Comparison of ENCODE assay signal across 8 cellular contexts in the genomic region with DNA sequence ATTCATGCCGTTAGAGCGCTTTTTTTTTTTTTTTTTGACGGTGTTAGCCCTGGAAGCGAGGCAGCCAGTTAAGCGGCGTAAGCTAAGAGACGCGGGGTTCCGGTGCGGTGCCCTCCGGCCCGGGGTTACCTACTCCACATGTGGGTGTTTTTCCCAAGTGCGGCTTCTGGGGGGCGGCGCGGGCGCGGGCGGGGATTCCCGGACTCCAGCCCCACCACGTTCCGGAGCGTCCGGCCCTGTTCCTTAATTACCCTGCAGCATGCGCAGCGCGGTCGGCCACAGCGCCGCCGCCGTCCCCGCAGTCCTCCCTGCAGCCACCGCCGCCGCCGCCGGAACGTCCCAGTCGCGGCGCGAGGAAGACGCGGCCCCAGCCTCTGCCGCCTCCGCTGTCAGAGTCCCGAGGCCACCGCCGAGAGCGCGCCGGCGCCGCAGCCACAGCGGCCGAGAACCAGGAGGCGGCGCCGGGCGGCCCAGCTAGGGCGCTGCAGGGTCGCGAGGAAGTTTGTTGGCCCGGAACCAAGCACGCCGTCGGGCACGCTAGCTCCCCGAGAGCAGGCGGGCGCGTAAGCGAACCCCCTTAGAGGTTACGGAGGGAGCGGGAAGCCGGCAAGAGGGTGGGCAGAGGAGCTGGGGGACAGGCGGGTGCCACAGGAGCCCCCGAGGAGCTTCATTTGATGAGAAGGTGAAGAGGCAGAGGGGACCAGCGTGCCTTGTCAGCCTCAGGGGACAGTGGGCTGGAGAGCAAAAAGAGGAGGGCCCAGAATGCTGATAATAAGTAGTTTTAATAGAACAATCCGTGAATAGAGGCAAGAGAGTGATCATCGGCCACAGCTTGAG. TPM values are rescaled to one million over a fixed set of nuclear protein-coding genes. Genes with fewer than 3 reads are reported as not detected.
DNase-seq lines count a peak whose midpoint lies in the region; TF ChIP-seq lines count a peak whose summit lies in the region.

No MANE protein-coding gene starts in this region.

- TF ChIP-seq CTCF in GM12872 (IDR thresholded peaks at IDR 0.05; ENCODE audit: insufficient read depth, low read depth, low read length) = peak; percentile 34; the same call in 1 of the 3 replicates
- peak; percentile 24; the same call in 1 of the 2 replicates for TF ChIP-seq CTCF in MM.1S (IDR thresholded peaks at IDR 0.05; ENCODE audit: low read length)
- no peak for TF ChIP-seq CTCF in WI38 (IDR thresholded peaks at IDR 0.05; ENCODE audit: low read depth, low read length)
- peak; percentile 17 for TF ChIP-seq CTCF in liver (IDR thresholded peaks at IDR 0.05; ENCODE audit: low read depth, low read length, missing input control)

- H3K36me3 ChIP-seq in H7 (replicated peaks; ENCODE audit: control insufficient read depth, insufficient read depth, low read length) (no peaks in the 10 kb centered on the region), MM.1S (replicated peaks; ENCODE audit: insufficient read depth, low read length) (no peaks in the 10 kb centered on the region), liver (ENCODE audit: control insufficient read depth in 4 of 4, insufficient read depth in 3 of 4, low read depth in 1 of 4, low read length in 3 of 4) (no peaks in the 10 kb centered on the region)

- H3K27me3 ChIP-seq in H7 (ENCODE audit: control insufficient read depth, insufficient read depth, low read length) = peaks cover 31% of the 10 kb centered on the region
- no peaks in the 10 kb centered on the region for H3K27me3 ChIP-seq in MM.1S (replicated peaks; ENCODE audit: insufficient read depth, low read length)
- no peaks in the 10 kb centered on the region for H3K27me3 ChIP-seq in liver (ENCODE audit: control insufficient read depth in 4 of 4, insufficient read depth in 4 of 4, low read length in 3 of 4)

- H3K4me3 ChIP-seq in H7 (ENCODE audit: insufficient read depth, low read depth, low read length) (peak overlapping the region; percentile 46), MM.1S (ENCODE audit: low read length) (peak overlapping the region; percentile 66), WI38 (ENCODE audit: low read depth, low read length) (peak overlapping the region; percentile 52), liver (ENCODE audit: low read depth in 1 of 3, low read length in 3 of 3) (peak overlapping the region; percentile 30 to 70 (median 66))

- WGBS in liver = 1% methylated on average over 82 of the region's 82 CpGs

- H2AFZ ChIP-seq in MM.1S (ENCODE audit: low read length) = peak overlapping the region; percentile 99

- H3K9me3 ChIP-seq in MM.1S (replicated peaks; ENCODE audit: insufficient read depth, low read length) = no peaks in the 10 kb centered on the region
- H3K9me3 ChIP-seq in liver (ENCODE audit: control insufficient read depth in 4 of 4, low read length in 3 of 4) = no peaks in the 10 kb centered on the region

- H3F3A ChIP-seq in MM.1S (ENCODE audit: insufficient read depth, low read length) = no peaks in the 10 kb centered on the region; the same call in 1 of the 2 replicates

- H3K9me2 ChIP-seq in MM.1S (replicated peaks; ENCODE audit: insufficient read depth, low read length) = no peaks in the 10 kb centered on the region

- peak in 1 of 2 donors; percentile 29 for TF ChIP-seq RAD21 in liver (IDR thresholded peaks at IDR 0.05)

- DNase-seq in H7 = peak; percentile 74
- DNase-seq in MM.1S = peak; percentile 74
- DNase-seq in cerebellar cortex (ENCODE audit: low spot score) = peak; percentile 48
- DNase-seq in stimulated activated CD4-positive, alpha-beta T cell treated with anti-CD3 and anti-CD28 coated beads, Interleukin-4, amount 100 ng/mL, for 48 hours (ENCODE audit: low read depth in 2 of 2) = peak; percentile 36 to 40
- no peak for DNase-seq in A172 (ENCODE audit: low spot score)

- H3K4me1 ChIP-seq in MM.1S (ENCODE audit: low read length) (peaks cover 6% of the 10 kb centered on the region), liver (ENCODE audit: control insufficient read depth in 4 of 4, insufficient read depth in 4 of 4, low read length in 3 of 4) (peaks cover 2 to 17% (median 8%) of the 10 kb centered on the region in 4 donors)

- H3K27ac ChIP-seq in MM.1S (ENCODE audit: low read length) (no peak overlapping the region), liver (ENCODE audit: low read depth in 1 of 2, low read length in 2 of 2) (peak overlapping the region; percentile 52 to 53)

- H3K9ac ChIP-seq in MM.1S (ENCODE audit: low read length) (peak overlapping the region; percentile 40; the same call in 1 of the 2 replicates), liver (ENCODE audit: low read depth in 1 of 2, low read length in 2 of 2) (peak overlapping the region in 1 of 2 donors; percentile 8)

- peak overlapping the region; percentile 75 for H3K4me2 ChIP-seq in MM.1S (ENCODE audit: low read depth, low read length)

- no peaks in the 10 kb centered on the region for H3K79me2 ChIP-seq in MM.1S (ENCODE audit: low read length)

- H4K20me1 ChIP-seq in MM.1S (ENCODE audit: insufficient read depth, low read length) = no peaks in the 10 kb centered on the region

TF ChIP-seq in liver, 16 proteins besides CTCF, POLR2A, EP300 and RAD21:
- TF ChIP-seq YY1 (IDR thresholded peaks at IDR 0.05) (no peak), GABPA (IDR thresholded peaks at IDR 0.05 in 1 of 2, conservative IDR thresholded peaks at IDR 0.05 in 1 of 2) (no peak), NR2F2 (IDR thresholded peaks at IDR 0.05) (no peak), FOXA1 (IDR thresholded peaks at IDR 0.05) (no peak), EGR1 (IDR thresholded peaks at IDR 0.05; ENCODE audit: low read depth in 2 of 2) (no peak), SP1 (IDR thresholded peaks at IDR 0.05) (no peak)
- TF ChIP-seq, protein P1, sequence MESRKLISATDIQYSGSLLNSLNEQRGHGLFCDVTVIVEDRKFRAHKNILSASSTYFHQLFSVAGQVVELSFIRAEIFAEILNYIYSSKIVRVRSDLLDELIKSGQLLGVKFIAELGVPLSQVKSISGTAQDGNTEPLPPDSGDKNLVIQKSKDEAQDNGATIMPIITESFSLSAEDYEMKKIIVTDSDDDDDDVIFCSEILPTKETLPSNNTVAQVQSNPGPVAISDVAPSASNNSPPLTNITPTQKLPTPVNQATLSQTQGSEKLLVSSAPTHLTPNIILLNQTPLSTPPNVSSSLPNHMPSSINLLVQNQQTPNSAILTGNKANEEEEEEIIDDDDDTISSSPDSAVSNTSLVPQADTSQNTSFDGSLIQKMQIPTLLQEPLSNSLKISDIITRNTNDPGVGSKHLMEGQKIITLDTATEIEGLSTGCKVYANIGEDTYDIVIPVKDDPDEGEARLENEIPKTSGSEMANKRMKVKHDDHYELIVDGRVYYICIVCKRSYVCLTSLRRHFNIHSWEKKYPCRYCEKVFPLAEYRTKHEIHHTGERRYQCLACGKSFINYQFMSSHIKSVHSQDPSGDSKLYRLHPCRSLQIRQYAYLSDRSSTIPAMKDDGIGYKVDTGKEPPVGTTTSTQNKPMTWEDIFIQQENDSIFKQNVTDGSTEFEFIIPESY (IDR thresholded peaks at IDR 0.05) = no peak
- TF ChIP-seq, protein P2, sequence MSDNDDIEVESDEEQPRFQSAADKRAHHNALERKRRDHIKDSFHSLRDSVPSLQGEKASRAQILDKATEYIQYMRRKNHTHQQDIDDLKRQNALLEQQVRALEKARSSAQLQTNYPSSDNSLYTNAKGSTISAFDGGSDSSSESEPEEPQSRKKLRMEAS (IDR thresholded peaks at IDR 0.05) = no peak
- TF ChIP-seq, protein P3, sequence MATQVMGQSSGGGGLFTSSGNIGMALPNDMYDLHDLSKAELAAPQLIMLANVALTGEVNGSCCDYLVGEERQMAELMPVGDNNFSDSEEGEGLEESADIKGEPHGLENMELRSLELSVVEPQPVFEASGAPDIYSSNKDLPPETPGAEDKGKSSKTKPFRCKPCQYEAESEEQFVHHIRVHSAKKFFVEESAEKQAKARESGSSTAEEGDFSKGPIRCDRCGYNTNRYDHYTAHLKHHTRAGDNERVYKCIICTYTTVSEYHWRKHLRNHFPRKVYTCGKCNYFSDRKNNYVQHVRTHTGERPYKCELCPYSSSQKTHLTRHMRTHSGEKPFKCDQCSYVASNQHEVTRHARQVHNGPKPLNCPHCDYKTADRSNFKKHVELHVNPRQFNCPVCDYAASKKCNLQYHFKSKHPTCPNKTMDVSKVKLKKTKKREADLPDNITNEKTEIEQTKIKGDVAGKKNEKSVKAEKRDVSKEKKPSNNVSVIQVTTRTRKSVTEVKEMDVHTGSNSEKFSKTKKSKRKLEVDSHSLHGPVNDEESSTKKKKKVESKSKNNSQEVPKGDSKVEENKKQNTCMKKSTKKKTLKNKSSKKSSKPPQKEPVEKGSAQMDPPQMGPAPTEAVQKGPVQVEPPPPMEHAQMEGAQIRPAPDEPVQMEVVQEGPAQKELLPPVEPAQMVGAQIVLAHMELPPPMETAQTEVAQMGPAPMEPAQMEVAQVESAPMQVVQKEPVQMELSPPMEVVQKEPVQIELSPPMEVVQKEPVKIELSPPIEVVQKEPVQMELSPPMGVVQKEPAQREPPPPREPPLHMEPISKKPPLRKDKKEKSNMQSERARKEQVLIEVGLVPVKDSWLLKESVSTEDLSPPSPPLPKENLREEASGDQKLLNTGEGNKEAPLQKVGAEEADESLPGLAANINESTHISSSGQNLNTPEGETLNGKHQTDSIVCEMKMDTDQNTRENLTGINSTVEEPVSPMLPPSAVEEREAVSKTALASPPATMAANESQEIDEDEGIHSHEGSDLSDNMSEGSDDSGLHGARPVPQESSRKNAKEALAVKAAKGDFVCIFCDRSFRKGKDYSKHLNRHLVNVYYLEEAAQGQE (IDR thresholded peaks at IDR 0.05) = no peak

RNA-seq across cellular contexts. Expression of a gene that starts 0.9 kb away (rescaled TPM):
- not detected in 2 replicates for total RNA-seq in H7 (2014; rRNA removed; shearing (Covaris generic))
- total RNA-seq in liver = under 1 TPM; 0.25 to 0.51 TPM
- polyA plus RNA-seq in liver = not detected
- total RNA-seq in A172 (2014; rRNA removed; shearing (Covaris generic)) = not detected in 2 replicates
